ENCODE assay signal across 17 cellular contexts in the genomic region with DNA sequence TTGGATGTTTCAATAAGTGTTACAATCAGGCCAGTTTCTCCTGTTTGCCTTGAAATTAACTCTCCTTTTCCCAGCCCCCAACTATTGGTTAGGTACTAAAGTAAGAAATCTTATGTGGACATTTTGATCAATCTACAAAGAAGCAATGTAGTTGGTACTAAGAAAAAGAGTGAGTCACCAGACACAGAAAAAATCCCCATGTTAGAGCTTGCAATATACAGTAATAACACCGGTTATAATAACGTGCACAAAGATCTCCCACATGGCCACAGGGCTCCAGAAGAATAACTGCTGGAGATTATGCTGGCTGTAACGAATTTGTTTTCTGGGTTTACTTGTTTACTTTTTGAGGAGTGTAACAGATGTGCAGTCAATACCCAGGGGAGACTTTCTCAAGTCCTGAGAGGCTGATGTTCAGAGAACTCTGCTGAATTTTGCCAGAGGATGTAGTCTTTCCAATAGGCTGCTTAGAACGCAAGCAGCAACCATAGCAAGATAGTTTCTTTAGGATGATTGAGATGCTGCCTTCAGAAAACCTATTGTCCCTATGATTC.
"Had no signal": no experiment of that assay in that cellular context is flagged by ENCODE, and none has a peak within 500 bp of the region (broad histone marks: within the 10 kb centered on the region; RNA-seq: fewer than 3 reads in every experiment).

No MANE protein-coding gene starts in this region.

- DNase-seq: activated CD4-positive, alpha-beta T cell treated with anti-CD3 and anti-CD28 coated beads for 1 hour; activated CD4-positive, alpha-beta T cell treated with anti-CD3 and anti-CD28 coated beads, Interleukin-2, amount 50 U/mL, for 48 hours; activated CD8-positive, alpha-beta memory T cell treated with anti-CD3 and anti-CD28 coated beads, Interleukin-2, amount 10 ng/mL, durations not matched to agents 7 days and 5 days; activated naive CD4-positive, alpha-beta T cell treated with anti-CD3 and anti-CD28 coated beads for 36 hours; activated T-cell treated with anti-CD3 and anti-CD28 coated beads, Interleukin-2, amount 50 U/mL, for 1 hour; body of pancreas; central memory CD4-positive, alpha-beta T cell; endodermal cell; erythroblast; left ventricle myocardium superior; stimulated activated CD4-positive, alpha-beta T cell treated with anti-CD3 and anti-CD28 coated beads, Interleukin-2, amount 100 ng/mL, for 24 hours; stimulated activated naive CD8-positive, alpha-beta T cell treated with anti-CD3 and anti-CD28 coated beads, Interleukin-15, Interleukin-2, amounts not matched to agents 100 U/mL and 50 U/mL, for 24 hours; substantia nigra; T-helper 2 cell; tibial artery had no signal

- H3K27ac Mint-ChIP-seq: activated CD8-positive, alpha-beta memory T cell treated with anti-CD3 and anti-CD28 coated beads, Interleukin-2, amount 10 ng/mL, durations not matched to agents 7 days and 5 days; activated naive CD4-positive, alpha-beta T cell treated with anti-CD3 and anti-CD28 coated beads for 36 hours; endodermal cell; memory B cell had no signal

- H3K4me1 Mint-ChIP-seq: endodermal cell, memory B cell, neural crest cell had no signal

- ATAC-seq: activated CD8-positive, alpha-beta memory T cell treated with anti-CD3 and anti-CD28 coated beads, Interleukin-2, amount 10 ng/mL, durations not matched to agents 7 days and 5 days; body of pancreas; left ventricle myocardium superior; stimulated activated naive CD8-positive, alpha-beta T cell treated with anti-CD3 and anti-CD28 coated beads, Interleukin-15, Interleukin-2, amounts not matched to agents 100 U/mL and 50 U/mL, for 24 hours had no signal

- H3K36me3 Mint-ChIP-seq: memory B cell had no signal

- H3K27me3 Mint-ChIP-seq: memory B cell had no signal

- H3K4me3 Mint-ChIP-seq: activated CD8-positive, alpha-beta memory T cell treated with anti-CD3 and anti-CD28 coated beads, Interleukin-2, amount 10 ng/mL, durations not matched to agents 7 days and 5 days; activated naive CD4-positive, alpha-beta T cell treated with anti-CD3 and anti-CD28 coated beads for 36 hours; endodermal cell; memory B cell; neural crest cell had no signal

- H3K9me3 Mint-ChIP-seq: activated naive CD4-positive, alpha-beta T cell treated with anti-CD3 and anti-CD28 coated beads for 36 hours; memory B cell had no signal
